In genomic region chr22:22633533-22633932, GRCh38 we compare ENCODE assay signal across 20 cellular contexts. TPM values are rescaled to one million over a fixed set of nuclear protein-coding genes. Genes with fewer than 3 reads are reported as not detected.
"Had no signal": no experiment of that assay in that cellular context is flagged by ENCODE, and none has a peak within 500 bp of the region (broad histone marks: within the 10 kb centered on the region; RNA-seq: fewer than 3 reads in every experiment).

No MANE protein-coding gene starts in this region.

RNA-seq across cellular contexts. Expression of gene GGTLC2, which starts 10.9 kb away (rescaled TPM):
- total RNA-seq: activated naive CD4-positive, alpha-beta T cell treated with anti-CD3 and anti-CD28 coated beads for 36 hours; activated naive CD4-positive, alpha-beta T cell treated with anti-CD3 and anti-CD28 coated beads, Interleukin-2, amount 50 U/mL, for 72 hours; activated naive CD8-positive, alpha-beta T cell treated with anti-CD3 and anti-CD28 coated beads for 36 hours; activated naive CD8-positive, alpha-beta T cell treated with anti-CD3 and anti-CD28 coated beads, Interleukin-2, amount 10 ng/mL, durations not matched to agents 7 days and 5 days; activated T-cell treated with anti-CD3 and anti-CD28 coated beads, Interleukin-2, amount 50 U/mL, for 4 hours; activated T-cell treated with anti-CD3 and anti-CD28 coated beads, Interleukin-2, amount 50 U/mL, for 72 hours; activated T-helper 1 cell treated with anti-CD3 and anti-CD28 coated beads, Interleukin-12 subunit alpha, Interleukin-12 subunit beta, Interleukin-2, Interleukin-4 antibody, amounts not matched to agents 30 ng/mL and 10 ng/mL and 1 ng/mL, durations not matched to agents 14 hours and 24 hours and 36 hours; activated T-helper 17 cell treated with anti-CD3 and anti-CD28 coated beads, Interleukin-2, amount 50 U/mL, for 72 hours; activated T-helper 2 cell treated with anti-CD3 and anti-CD28 coated beads, Interferon-gamma antibody, Interleukin-2, Interleukin-4, amounts not matched to agents 10 μg/mL and 5 μg/mL and 100 μg/mL, durations not matched to agents 14 hours and 24 hours and 36 hours; adrenal gland; aorta; ascending aorta; astrocyte; body of pancreas; breast epithelium; bronchial epithelial cell; cardiac muscle cell; cardiac septum; cerebellum had no signal
- polyA plus RNA-seq: adipose tissue, adrenal gland, aorta, cardiac muscle cell had no signal
